Comparison of ENCODE assay signal across 21 cellular contexts in genomic region chr6:9848094-9848493, GRCh38.
"Had no signal": no experiment of that assay in that cellular context is flagged by ENCODE, and none has a peak within 500 bp of the region (broad histone marks: within the 10 kb centered on the region; RNA-seq: fewer than 3 reads in every experiment).

No MANE protein-coding gene starts in this region.

- H3K27ac ChIP-seq: skin epidermis, suprapubic skin had no signal

- H3K27ac Mint-ChIP-seq: activated B cell treated with CpG ODN at 0.5 μM for 24 hours; activated naive CD8-positive, alpha-beta T cell; brain; natural killer cell treated with Interleukin-12 subunit alpha and Interleukin-12 subunit beta and Interleukin-15 and Interleukin-18, amount 100 ng/mL, for 72 hours; T-helper 1 cell treated with Interleukin-12 subunit alpha and Interleukin-12 subunit beta and Interleukin-4 antibody, amounts not matched to agents 30 μg/mL and 1 μg/mL, for 36 hours had no signal

- H3K4me3 Mint-ChIP-seq: activated B cell treated with CpG ODN at 0.5 μM for 24 hours; activated naive CD8-positive, alpha-beta T cell; brain; natural killer cell treated with Interleukin-12 subunit alpha and Interleukin-12 subunit beta and Interleukin-15 and Interleukin-18, amount 100 ng/mL, for 72 hours; T-helper 1 cell treated with Interleukin-12 subunit alpha and Interleukin-12 subunit beta and Interleukin-4 antibody, amounts not matched to agents 30 μg/mL and 1 μg/mL, for 36 hours had no signal

- H3K4me1 ChIP-seq: suprapubic skin had no signal

- H3K36me3 ChIP-seq: suprapubic skin had no signal

- H3K27me3 ChIP-seq: suprapubic skin had no signal

- ATAC-seq: natural killer cell treated with Interleukin-12 subunit alpha and Interleukin-12 subunit beta and Interleukin-15 and Interleukin-18, amount 100 ng/mL, for 72 hours; right cardiac atrium had no signal

- H3K36me3 Mint-ChIP-seq: activated naive CD8-positive, alpha-beta T cell; brain had no signal

- DNase-seq: activated B cell treated with CpG ODN at 0.5 μM for 24 hours; activated CD4-positive, alpha-beta T cell treated with anti-CD3 and anti-CD28 coated beads, Interleukin-2, amount 50 U/mL, for 1 hour; activated effector memory CD4-positive, alpha-beta T cell treated with Interleukin-2 at 50 U/mL for 16 hours; activated T-cell treated with anti-CD3 and anti-CD28 coated beads for 4 hours; cortex of kidney; effector CD4-positive, alpha-beta T cell; foreskin melanocyte; head of caudate nucleus; kidney glomerular epithelial cell; nucleus accumbens; right cardiac atrium; stimulated activated CD4-positive, alpha-beta T cell treated with anti-CD3 and anti-CD28 coated beads, Interleukin-15, amount 100 ng/mL, for 24 hours; stimulated activated CD4-positive, alpha-beta T cell treated with anti-CD3 and anti-CD28 coated beads, Interleukin-4, amount 100 ng/mL, for 1 hour; stimulated activated naive CD4-positive, alpha-beta T cell treated with Interleukin-2 at 50 U/mL for 16 hours; trophoblast cell had no signal

- H3K4me3 ChIP-seq: skin epidermis, suprapubic skin had no signal

- H3K4me1 Mint-ChIP-seq: activated B cell treated with CpG ODN at 0.5 μM for 24 hours, brain had no signal

- H3K27me3 Mint-ChIP-seq: activated B cell treated with CpG ODN at 0.5 μM for 24 hours; activated naive CD8-positive, alpha-beta T cell; brain; natural killer cell treated with Interleukin-12 subunit alpha and Interleukin-12 subunit beta and Interleukin-15 and Interleukin-18, amount 100 ng/mL, for 72 hours had no signal
